In genomic region chr6:104625536-104625935, GRCh38 we compare ENCODE assay signal across 15 cellular contexts.
DNase-seq lines count a peak whose midpoint lies in the region; ATAC-seq, FAIRE-seq and TF ChIP-seq lines count a peak whose summit lies in the region.
"Had no signal": no experiment of that assay in that cellular context is flagged by ENCODE, and none has a peak within 500 bp of the region (broad histone marks: within the 10 kb centered on the region; RNA-seq: fewer than 3 reads in every experiment).

No MANE protein-coding gene starts in this region.

- TF ChIP-seq EP300 in HepG2 (IDR thresholded peaks at IDR 0.05; ENCODE audit: low read depth in 2 of 2, low read length in 2 of 2) (no peak), HepG2 (CRISPR knock-in tag; IDR thresholded peaks at IDR 0.05; ENCODE audit: borderline replicate concordance) (no peak)

- CTCF ChIA-PET in HepG2 (lab: Yijun Ruan, JAX; ENCODE audit: low intra/inter-chr PET ratio, low total read pairs) = no interaction called here

- no peak overlapping the region for H3K9ac ChIP-seq in HepG2 (ENCODE audit: insufficient read depth, low read depth, low read length)

- no peak for TF ChIP-seq RAD21 in HepG2 (CRISPR knock-in tag; IDR thresholded peaks at IDR 0.05)

- no TSS peak for BruUV-seq in HepG2 (replicated peaks; lab: Mats Ljungman, UMichigan)

- H3K4me3 ChIP-seq in HepG2 (replicated peaks in 1 of 3; ENCODE audit: insufficient read depth in 1 of 3, low read depth in 2 of 3, low read length in 3 of 3) (no peak overlapping the region), right lobe of liver (no peak overlapping the region), brain microvascular endothelial cell (ENCODE audit: low read depth, low read length) (no peak overlapping the region), kidney epithelial cell (ENCODE audit: low read depth, low read length) (no peak overlapping the region)
- H3K4me3 ChIP-seq: transverse colon had no signal

- DNase-seq in HepG2 (ENCODE audit: low spot score) (no peak), right lobe of liver (no peak), brain microvascular endothelial cell (peak; percentile 91), kidney epithelial cell (ENCODE audit: low read depth) (peak; percentile 28), activated T-cell treated with anti-CD3 and anti-CD28 coated beads for 4 hours (no peak), NCI-H2107 (lab: John Stamatoyannopoulos, UW) (no peak), cerebellar nuclear complex (lab: John Stamatoyannopoulos, UW) (no peak)
- DNase-seq: GDM1, left ventricle myocardium superior, NCI-H1105, NCI-H748 treated with DMSO at 0.1 percent for 48 hours, transverse colon had no signal

- in situ Hi-C loops in HepG2 (cut with HindIII; ENCODE audit: extremely low pct_ligation_motif_present, low pct_unique_long_range_greater_than_20kb) = no loop called here
- in situ Hi-C loops in brain microvascular endothelial cell (cut with HindIII; ENCODE audit: low pct_ligation_motif_present, low sequenced_read_pairs) = no loop called here

- H3K4me1 ChIP-seq in HepG2 (ENCODE audit: insufficient read depth, low read length) = no peaks in the 10 kb centered on the region
- no peaks in the 10 kb centered on the region for H3K4me1 ChIP-seq in right lobe of liver

- no peaks in the 10 kb centered on the region for H3K79me2 ChIP-seq in HepG2 (ENCODE audit: insufficient read depth, low read length)

- TF ChIP-seq POLR2A in HepG2 (IDR thresholded peaks at IDR 0.05; ENCODE audit: insufficient read depth in 1 of 2, low read depth in 2 of 2, low read length in 2 of 2) (no peak), right lobe of liver (IDR thresholded peaks at IDR 0.05) (no peak)

- H4K20me1 ChIP-seq in HepG2 (ENCODE audit: insufficient read depth, low read length) = no peaks in the 10 kb centered on the region

- no peaks in the 10 kb centered on the region for H3K9me3 ChIP-seq in HepG2 (ENCODE audit: low read length)
- H3K9me3 ChIP-seq in right lobe of liver = no peaks in the 10 kb centered on the region
- H3K9me3 ChIP-seq: transverse colon had no signal

- H3K36me3 ChIP-seq in HepG2 (replicated peaks in 1 of 2; ENCODE audit: control insufficient read depth in 1 of 2, insufficient read depth in 2 of 2, low read length in 2 of 2) (no peaks in the 10 kb centered on the region), right lobe of liver (no peaks in the 10 kb centered on the region), brain microvascular endothelial cell (replicated peaks) (no peaks in the 10 kb centered on the region), kidney epithelial cell (ENCODE audit: control insufficient read depth, insufficient read depth, low read length) (no peaks in the 10 kb centered on the region)
- H3K36me3 ChIP-seq: transverse colon had no signal

- H2AFZ ChIP-seq in HepG2 (ENCODE audit: low read length) = no peak overlapping the region

- POLR2A ChIA-PET in HepG2 (lab: Yijun Ruan, JAX) = no interaction called here

- TF ChIP-seq CTCF in HepG2 (CRISPR knock-in tag; IDR thresholded peaks at IDR 0.05) (no peak), right lobe of liver (IDR thresholded peaks at IDR 0.05) (no peak), brain microvascular endothelial cell (IDR thresholded peaks at IDR 0.05; ENCODE audit: low read depth, low read length, missing control alignments) (no peak), kidney epithelial cell (IDR thresholded peaks at IDR 0.05; ENCODE audit: insufficient read depth, low read length, poor library complexity, severe bottlenecking) (no peak)

- H3K4me2 ChIP-seq in HepG2 (ENCODE audit: low read depth, low read length) = no peak overlapping the region

- ATAC-seq in HepG2 = peak; percentile 68; the same call in 2 of the 3 replicates
- no peak for ATAC-seq in right lobe of liver
- no peak for ATAC-seq in GM18870 (IDR thresholded peaks at IDR 0.05; ENCODE audit: unreplicated experiment)
- ATAC-seq: left ventricle myocardium superior had no signal

- WGBS in HepG2 (ENCODE audit: low lambda C conversion rate) = 0% methylated on average over 3 of the region's 5 CpGs
- WGBS in right lobe of liver (ENCODE audit: insufficient coverage, low coverage, low lambda C conversion rate, missing lambda C conversion rate) = 54% methylated on average over 2 of the region's 5 CpGs

- no peak for FAIRE-seq in HepG2 (lab: Jason Lieb, UNC)
- FAIRE-seq: A204.1, endothelial cell of umbilical vein had no signal

- H3K27me3 ChIP-seq in HepG2 (ENCODE audit: control insufficient read depth in 1 of 2, insufficient read depth in 2 of 2, low read length in 2 of 2) = no peaks in the 10 kb centered on the region
- no peaks in the 10 kb centered on the region for H3K27me3 ChIP-seq in right lobe of liver
- H3K27me3 ChIP-seq in brain microvascular endothelial cell (replicated peaks) = no peaks in the 10 kb centered on the region
- H3K27me3 ChIP-seq in kidney epithelial cell (ENCODE audit: control insufficient read depth, insufficient read depth, low read length) = no peaks in the 10 kb centered on the region
- H3K27me3 ChIP-seq: transverse colon had no signal

- H3K27ac ChIP-seq in HepG2 (ENCODE audit: extremely low read length, insufficient read depth, low read length) (no peak overlapping the region), right lobe of liver (no peak overlapping the region), brain microvascular endothelial cell (peak overlapping the region; percentile 70)
- H3K27ac ChIP-seq: transverse colon had no signal

- intact Hi-C loops in HepG2 (cut with micrococcal nuclease; ENCODE audit: unreplicated experiment) = no loop called here
- intact Hi-C loops in right lobe of liver (cut with DNase I) = no loop called here

TF ChIP-seq in HepG2, 621 proteins besides CTCF, POLR2A, EP300 and RAD21:
- TF ChIP-seq TEAD3 (CRISPR knock-in tag; optimal IDR thresholded peaks at IDR 0.05; ENCODE audit: borderline replicate concordance) (peak; percentile 22), TOE1 (CRISPR knock-in tag; IDR thresholded peaks at IDR 0.05) (no peak), ATF1 (CRISPR knock-in tag; IDR thresholded peaks at IDR 0.05) (no peak), ATF7 (IDR thresholded peaks at IDR 0.05) (no peak), ATF7 (CRISPR knock-in tag; IDR thresholded peaks at IDR 0.05) (no peak)
- TF ChIP-seq, protein P1, sequence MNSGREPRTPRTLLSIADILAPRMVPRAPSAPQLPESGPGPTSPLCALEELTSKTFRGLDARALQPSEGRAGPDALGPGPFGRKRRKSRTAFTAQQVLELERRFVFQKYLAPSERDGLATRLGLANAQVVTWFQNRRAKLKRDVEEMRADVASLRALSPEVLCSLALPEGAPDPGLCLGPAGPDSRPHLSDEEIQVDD (CRISPR knock-in tag; IDR thresholded peaks at IDR 0.05; ENCODE audit: borderline replicate concordance) = no peak
- TF ChIP-seq, protein P2, sequence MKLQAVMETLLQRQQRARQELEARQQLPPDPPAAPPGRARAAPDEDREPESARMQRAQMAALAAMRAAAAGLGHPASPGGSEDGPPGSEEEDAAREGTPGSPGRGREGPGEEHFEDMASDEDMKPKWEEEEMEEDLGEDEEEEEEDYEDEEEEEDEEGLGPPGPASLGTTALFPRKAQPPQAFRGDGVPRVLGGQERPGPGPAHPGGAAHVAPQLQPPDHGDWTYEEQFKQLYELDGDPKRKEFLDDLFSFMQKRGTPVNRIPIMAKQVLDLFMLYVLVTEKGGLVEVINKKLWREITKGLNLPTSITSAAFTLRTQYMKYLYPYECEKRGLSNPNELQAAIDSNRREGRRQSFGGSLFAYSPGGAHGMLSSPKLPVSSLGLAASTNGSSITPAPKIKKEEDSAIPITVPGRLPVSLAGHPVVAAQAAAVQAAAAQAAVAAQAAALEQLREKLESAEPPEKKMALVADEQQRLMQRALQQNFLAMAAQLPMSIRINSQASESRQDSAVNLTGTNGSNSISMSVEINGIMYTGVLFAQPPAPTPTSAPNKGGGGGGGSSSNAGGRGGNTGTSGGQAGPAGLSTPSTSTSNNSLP (IDR thresholded peaks at IDR 0.05; ENCODE audit: low read depth, low read length) = no peak

Comparison
In these comparisons a context has a peak if more than half of its experiments do, and no peak if none do; other contexts are left out.
1. DNase-seq: peak in brain microvascular endothelial cell (single experiment) and kidney epithelial cell (single experiment); none in HepG2 (single experiment), right lobe of liver (0 of 3), activated T-cell treated with anti-CD3 and anti-CD28 coated beads for 4 hours (single experiment), NCI-H2107 (single experiment) and cerebellar nuclear complex (0 of 2).